In genomic region chr10:103592186-103593021, GRCh38 we compare ENCODE assay signal across 8 cellular contexts.
A peak's percentile ranks its signal among the peaks of the same experiment; 100 is the strongest.
DNase-seq lines count a peak whose midpoint lies in the region; ATAC-seq and TF ChIP-seq lines count a peak whose summit lies in the region.

No MANE protein-coding gene starts in this region.

- no peak overlapping the region for H3K9ac ChIP-seq in mesenchymal stem cell (ENCODE audit: low read length)

- H2AK5ac ChIP-seq in mesenchymal stem cell (ENCODE audit: low read length, severe bottlenecking) = no peak overlapping the region

- H3K4me3 ChIP-seq in mesenchymal stem cell (ENCODE audit: insufficient read depth in 1 of 2, low read depth in 1 of 2, low read length in 2 of 2) (no peak overlapping the region), upper lobe of left lung (no peak overlapping the region)

- TF ChIP-seq CTCF in GM12873 (IDR thresholded peaks at IDR 0.05; ENCODE audit: insufficient read depth, low read depth, low read length, missing control alignments) (peak; percentile 93), upper lobe of left lung (IDR thresholded peaks at IDR 0.05) (peak; percentile 13 to 36 (median 30))

- H3K36me3 ChIP-seq in mesenchymal stem cell (ENCODE audit: control insufficient read depth in 1 of 2, insufficient read depth in 2 of 2, low read depth in 1 of 2, low read length in 2 of 2) (peaks cover 0 to 12% of the 10 kb centered on the region in 2 experiments), upper lobe of left lung (peaks cover 0 to under 1% (median 0%) of the 10 kb centered on the region in 4 donors)

- no peak overlapping the region for H3K4me3 Mint-ChIP-seq in T-helper 17 cell

- no peak overlapping the region for H3K27ac Mint-ChIP-seq in T-helper 17 cell

- no peak overlapping the region for H3K4ac ChIP-seq in mesenchymal stem cell (ENCODE audit: low read depth in 1 of 2, low read length in 2 of 2)

- H2BK12ac ChIP-seq in mesenchymal stem cell (ENCODE audit: low read length in 2 of 2) = no peak overlapping the region

- H2BK15ac ChIP-seq in mesenchymal stem cell (ENCODE audit: low read depth, poor library complexity, severe bottlenecking) = peak overlapping the region; percentile 3

- H3K27me3 Mint-ChIP-seq in T-helper 17 cell = no peaks in the 10 kb centered on the region

- peaks cover 15% of the 10 kb centered on the region for H3K4me1 Mint-ChIP-seq in T-helper 17 cell

- TF ChIP-seq POLR2A in upper lobe of left lung (IDR thresholded peaks at IDR 0.05) = no peak

- no peak overlapping the region for H3K14ac ChIP-seq in mesenchymal stem cell (ENCODE audit: low read length in 2 of 2)

- H3K9me3 ChIP-seq in T-helper 17 cell (ENCODE audit: control insufficient read depth, low read length, poor library complexity, severe bottlenecking) (no peaks in the 10 kb centered on the region), mesenchymal stem cell (ENCODE audit: control insufficient read depth, low read length) (no peaks in the 10 kb centered on the region), upper lobe of left lung (no peaks in the 10 kb centered on the region)

- 76% methylated on average over 14 of the region's 15 CpGs for WGBS in mesenchymal stem cell
- 83 to 91% methylated on average over 11 to 15 of the region's 15 CpGs for WGBS in upper lobe of left lung, 2 donors

- no peak overlapping the region for H2BK5ac ChIP-seq in mesenchymal stem cell (ENCODE audit: low read depth, low read length, poor library complexity, severe bottlenecking)

- peaks cover 3% of the 10 kb centered on the region for H3K36me3 Mint-ChIP-seq in T-helper 17 cell (ENCODE audit: low read depth)

- H3K4me1 ChIP-seq in mesenchymal stem cell (ENCODE audit: control insufficient read depth, insufficient read depth, low read depth, low read length) (no peaks in the 10 kb centered on the region), upper lobe of left lung (no peaks in the 10 kb centered on the region)

- H3K27me3 ChIP-seq in mesenchymal stem cell (ENCODE audit: control insufficient read depth in 1 of 2, insufficient read depth in 1 of 2, low read length in 2 of 2) (peaks cover 0 to 52% of the 10 kb centered on the region in 2 experiments), upper lobe of left lung (no peaks in the 10 kb centered on the region)

- no peak overlapping the region for H2BK120ac ChIP-seq in mesenchymal stem cell (ENCODE audit: low read depth, low read length)

- no peak overlapping the region for H3K4me2 ChIP-seq in mesenchymal stem cell (ENCODE audit: low read length, poor library complexity, severe bottlenecking)

- no peak for TF ChIP-seq EP300 in upper lobe of left lung (IDR thresholded peaks at IDR 0.05)

- no peak overlapping the region for H3K27ac ChIP-seq in mesenchymal stem cell (ENCODE audit: low read length, poor library complexity, severe bottlenecking)
- H3K27ac ChIP-seq in upper lobe of left lung = no peak overlapping the region

- H3K18ac ChIP-seq in mesenchymal stem cell (ENCODE audit: low read depth in 1 of 2, low read length in 2 of 2) = no peak overlapping the region

- H3K23ac ChIP-seq in mesenchymal stem cell (ENCODE audit: low read length in 2 of 2) = no peak overlapping the region

- H3K79me1 ChIP-seq in mesenchymal stem cell (replicated peaks; ENCODE audit: low read length, poor library complexity, severe bottlenecking) = no peaks in the 10 kb centered on the region

- DNase-seq in A172 (ENCODE audit: low spot score) (peak; percentile 50), T-helper 17 cell (no peak), cerebellum (ENCODE audit: low spot score) (peak; percentile 78), mesenchymal stem cell (peak; percentile 34), upper lobe of left lung (no peak)

- ATAC-seq in HG03442 (IDR thresholded peaks at IDR 0.05; ENCODE audit: unreplicated experiment) (peak; percentile 64), T-helper 17 cell (peak; percentile 68), upper lobe of left lung (ENCODE audit: low FRiP score in 2 of 2) (peak in 1 of 2 donors; percentile 43), HG03521 (IDR thresholded peaks at IDR 0.05; ENCODE audit: unreplicated experiment) (no peak)

- no peak overlapping the region for H4K8ac ChIP-seq in mesenchymal stem cell (ENCODE audit: low read length)

- no peak overlapping the region for H2AFZ ChIP-seq in mesenchymal stem cell (ENCODE audit: low read depth, low read length)

- H4K91ac ChIP-seq in mesenchymal stem cell (ENCODE audit: low read length) = no peak overlapping the region

Comparison
In these comparisons a context has a peak if more than half of its experiments do, and no peak if none do; other contexts are left out.
1. DNase-seq: peak in A172 (single experiment), cerebellum (single experiment) and mesenchymal stem cell (single experiment); none in T-helper 17 cell (0 of 3) and upper lobe of left lung (0 of 2).